In genomic region chr19:38653028-38653571, GRCh38 we compare ENCODE assay signal across 10 cellular contexts. TPM values are rescaled to one million over a fixed set of nuclear protein-coding genes. Genes with fewer than 3 reads are reported as not detected.
DNase-seq lines count a peak whose midpoint lies in the region; ATAC-seq lines count a peak whose summit lies in the region.
"Had no signal": no experiment of that assay in that cellular context is flagged by ENCODE, and none has a peak within 500 bp of the region (broad histone marks: within the 10 kb centered on the region; RNA-seq: fewer than 3 reads in every experiment).

No MANE protein-coding gene starts in this region.

- DNase-seq in NCI-H1694 treated with DMSO at 0.1 percent for 48 hours (lab: John Stamatoyannopoulos, UW) (peak; percentile 91), H7 (no peak), D341Med (ENCODE audit: low spot score) (no peak)
- DNase-seq in effector CD4-positive, alpha-beta T cell = no peak
- DNase-seq: DND-41 had no signal

- H3K36me3 Mint-ChIP-seq in dendritic cell treated with granulocyte-macrophage colony-stimulating factor and Interleukin-4, amounts not matched to agents 40 ng/mL and 50 ng/mL, for 4 days (ENCODE audit: low read depth) = peaks cover 60% of the 10 kb centered on the region

- peak overlapping the region; percentile 61 for H3K4me3 Mint-ChIP-seq in dendritic cell treated with granulocyte-macrophage colony-stimulating factor and Interleukin-4, amounts not matched to agents 40 ng/mL and 50 ng/mL, for 4 days
- H3K4me3 Mint-ChIP-seq: activated naive CD8-positive, alpha-beta T cell had no signal

- no peaks in the 10 kb centered on the region for H3K27me3 Mint-ChIP-seq in dendritic cell treated with granulocyte-macrophage colony-stimulating factor and Interleukin-4, amounts not matched to agents 40 ng/mL and 50 ng/mL, for 4 days

- H2AFZ ChIP-seq in ACC112 (ENCODE audit: low read length, unreplicated experiment) = no peak overlapping the region

- H3K27ac ChIP-seq in ACC112 (ENCODE audit: low read depth, low read length) = peak overlapping the region; percentile 91
- H3K27ac ChIP-seq in mucosa of rectum (ENCODE audit: low read depth in 2 of 2, low read length in 2 of 2) = peak overlapping the region; percentile 96 to 97

- H3K9ac ChIP-seq in mucosa of rectum (ENCODE audit: low read depth in 1 of 2, low read length in 2 of 2) = peak overlapping the region; percentile 54 to 98

- H3K79me2 ChIP-seq in ACC112 (ENCODE audit: control insufficient read depth, insufficient read depth, low read length, unreplicated experiment) = peaks cover 92% of the 10 kb centered on the region

- H3K27me3 ChIP-seq in ACC112 (ENCODE audit: insufficient read depth, low read length) (no peaks in the 10 kb centered on the region), mucosa of rectum (ENCODE audit: control insufficient read depth in 2 of 2, insufficient read depth in 2 of 2, low read length in 2 of 2) (no peaks in the 10 kb centered on the region), H7 (ENCODE audit: control insufficient read depth, insufficient read depth, low read length) (no peaks in the 10 kb centered on the region)

- H3K4me1 ChIP-seq in ACC112 (ENCODE audit: control insufficient read depth, insufficient read depth, low read length, unreplicated experiment) = peaks cover 77% of the 10 kb centered on the region
- peaks cover 79 to 83% of the 10 kb centered on the region in 2 donors for H3K4me1 ChIP-seq in mucosa of rectum (ENCODE audit: control insufficient read depth in 2 of 2, insufficient read depth in 2 of 2, low read length in 2 of 2)

- no peaks in the 10 kb centered on the region for H3K9me3 ChIP-seq in mucosa of rectum (ENCODE audit: control insufficient read depth in 2 of 2, low read length in 2 of 2)

- H3K27ac Mint-ChIP-seq in dendritic cell treated with granulocyte-macrophage colony-stimulating factor and Interleukin-4, amounts not matched to agents 40 ng/mL and 50 ng/mL, for 4 days = peak overlapping the region; percentile 90
- H3K27ac Mint-ChIP-seq: activated naive CD8-positive, alpha-beta T cell had no signal

- peaks cover 90% of the 10 kb centered on the region for H3K4me1 Mint-ChIP-seq in dendritic cell treated with granulocyte-macrophage colony-stimulating factor and Interleukin-4, amounts not matched to agents 40 ng/mL and 50 ng/mL, for 4 days (ENCODE audit: low read depth)

- H3K9me3 Mint-ChIP-seq in dendritic cell treated with granulocyte-macrophage colony-stimulating factor and Interleukin-4, amounts not matched to agents 40 ng/mL and 50 ng/mL, for 4 days = no peaks in the 10 kb centered on the region

- peak overlapping the region; percentile 41; the same call in 1 of the 2 replicates for H3K4me3 ChIP-seq in ACC112 (ENCODE audit: low read depth, low read length)
- H3K4me3 ChIP-seq in mucosa of rectum (ENCODE audit: low read length in 2 of 2) = peak overlapping the region; percentile 24 to 25
- H3K4me3 ChIP-seq in H7 (ENCODE audit: insufficient read depth, low read depth, low read length) = no peak overlapping the region

- intact Hi-C loops in dendritic cell treated with granulocyte-macrophage colony-stimulating factor and Interleukin-4, amounts not matched to agents 40 ng/mL and 50 ng/mL, for 4 days (cut with micrococcal nuclease) = loop anchor here (2.0 kb wide), 1 partner anchor 16 kb away; no protein-coding TSS in a partner anchor

- peaks cover 11% of the 10 kb centered on the region; the same call in 1 of the 2 replicates for H3K36me3 ChIP-seq in ACC112 (ENCODE audit: insufficient read depth, low read length)
- H3K36me3 ChIP-seq in mucosa of rectum (ENCODE audit: control insufficient read depth in 2 of 2, insufficient read depth in 2 of 2, low read length in 2 of 2) = peaks cover 10 to 11% of the 10 kb centered on the region in 2 donors
- H3K36me3 ChIP-seq in H7 (replicated peaks; ENCODE audit: control insufficient read depth, insufficient read depth, low read length) = peaks cover 2% of the 10 kb centered on the region; the same call in 1 of the 2 replicates

- no peak for ATAC-seq in HG03460 (IDR thresholded peaks at IDR 0.05; ENCODE audit: unreplicated experiment)

RNA-seq across cellular contexts. Expression of gene ACTN4, which starts 5.7 kb away (rescaled TPM):
- total RNA-seq in H7 (2014; rRNA removed; shearing (Covaris generic)) = 163 and 226 TPM in 2 replicates

RNA-seq across cellular contexts. Expression of gene EIF3K, which starts 34.1 kb away (rescaled TPM):
- 408 and 422 TPM in 2 replicates for total RNA-seq in H7 (2014; rRNA removed; shearing (Covaris generic))

RNA-seq across cellular contexts. Expression of gene MAP4K1, which starts 35.3 kb away (rescaled TPM):
- total RNA-seq in H7 (2014; rRNA removed; shearing (Covaris generic)) = 8.2 and 13.7 TPM in 2 replicates
